ENCODE assay signal across 17 cellular contexts in the genomic region with DNA sequence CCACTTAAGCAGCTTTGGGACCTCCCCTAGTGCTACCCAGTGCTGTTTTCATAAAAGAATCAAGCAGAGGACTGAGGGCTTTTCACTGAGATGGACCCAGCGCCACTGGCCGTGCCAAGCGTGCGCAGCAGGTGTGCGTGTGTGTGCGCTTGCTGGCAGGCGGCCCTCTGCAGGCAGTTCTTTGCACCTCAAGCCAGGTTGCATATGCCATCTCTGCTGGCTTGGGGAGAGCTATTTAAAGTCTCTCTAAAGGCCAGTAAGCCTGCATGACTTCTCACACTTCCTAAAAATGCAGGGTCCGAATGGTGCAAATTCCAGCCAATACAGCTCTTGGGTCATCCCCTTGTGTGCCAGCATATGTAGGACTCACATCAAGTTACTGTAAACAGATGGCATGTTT.
DNase-seq lines count a peak whose midpoint lies in the region; TF ChIP-seq lines count a peak whose summit lies in the region.
"Had no signal": no experiment of that assay in that cellular context is flagged by ENCODE, and none has a peak within 500 bp of the region (broad histone marks: within the 10 kb centered on the region; RNA-seq: fewer than 3 reads in every experiment).

No MANE protein-coding gene starts in this region.

- peaks cover 0 to 14% (median 4%) of the 10 kb centered on the region in 3 donors for H3K27me3 Mint-ChIP-seq in CD14-positive monocyte (ENCODE audit: low read depth in 3 of 3)

- intact Hi-C loops in tibial artery (cut with DNase I; ENCODE audit: low total_unique reads) (loop anchor here (10.0 kb wide), 1 partner anchor 397 kb away; no protein-coding TSS in a partner anchor), CD14-positive monocyte (cut with micrococcal nuclease) (loop anchor here (5.0 to 10.0 kb wide), 3 partner anchors 257 to 495 kb away; a partner anchor contains a TSS)

- DNase-seq in NCI-H748 (lab: John Stamatoyannopoulos, UW; ENCODE audit: unreplicated experiment) (peak; percentile 49), NCI-H748 treated with DMSO at 0.1 percent for 48 hours (lab: John Stamatoyannopoulos, UW) (no peak), WERI-Rb-1 (peak; percentile 57), kidney tubule cell (ENCODE audit: low spot score) (peak; percentile 33), tibial artery (no peak), DMS114 treated with DMSO at 0.1 percent for 48 hours (lab: John Stamatoyannopoulos, UW; ENCODE audit: unreplicated experiment) (no peak), CD14-positive monocyte (ENCODE audit: low spot score) (no peak), medulla oblongata (ENCODE audit: extremely low spot score) (no peak)
- DNase-seq: ACHN; hippocampal formation; posterior cingulate gyrus; SIG-M5; stimulated activated CD8-positive, alpha-beta memory T cell treated with anti-CD3 and anti-CD28 coated beads, Interleukin-4, amount 100 ng/mL, for 48 hours; upper lobe of right lung had no signal

- H3K27ac ChIP-seq in WERI-Rb-1 (no peak overlapping the region; the same call in 1 of the 2 replicates), tibial artery (peak overlapping the region; percentile 63 to 65)
- H3K27ac ChIP-seq: upper lobe of right lung had no signal

- no peaks in the 10 kb centered on the region for H3K27me3 ChIP-seq in WERI-Rb-1 (ENCODE audit: insufficient read depth, low read depth, severe bottlenecking)
- H3K27me3 ChIP-seq in tibial artery: no peaks in the 10 kb centered on the region
- H3K27me3 ChIP-seq: upper lobe of right lung had no signal

- peak; percentile 68 for TF ChIP-seq CTCF in WERI-Rb-1 (IDR thresholded peaks at IDR 0.05; ENCODE audit: low read depth, low read length)
- no peak for TF ChIP-seq CTCF in tibial artery (IDR thresholded peaks at IDR 0.05)
- no peak for TF ChIP-seq CTCF in CD14-positive monocyte (IDR thresholded peaks at IDR 0.05)

- no peaks in the 10 kb centered on the region for H3K36me3 Mint-ChIP-seq in CD14-positive monocyte
- H3K36me3 Mint-ChIP-seq: activated naive CD4-positive, alpha-beta T cell treated with anti-CD3 and anti-CD28 coated beads, Interleukin-2, amount 50 U/mL, for 24 hours; mesothelial cell of epicardium had no signal

- H3K4me3 ChIP-seq in WERI-Rb-1 (ENCODE audit: low read depth, low read length) (peak overlapping the region; percentile 30), tibial artery (no peak overlapping the region)
- H3K4me3 ChIP-seq: upper lobe of right lung had no signal

- no peaks in the 10 kb centered on the region for H3K9me3 Mint-ChIP-seq in CD14-positive monocyte
- H3K9me3 Mint-ChIP-seq: activated naive CD4-positive, alpha-beta T cell treated with anti-CD3 and anti-CD28 coated beads, Interleukin-2, amount 50 U/mL, for 24 hours; central memory CD8-positive, alpha-beta T cell; mesothelial cell of epicardium had no signal

- no peak overlapping the region for H3K27ac Mint-ChIP-seq in CD14-positive monocyte
- H3K27ac Mint-ChIP-seq: activated naive CD4-positive, alpha-beta T cell treated with anti-CD3 and anti-CD28 coated beads, Interleukin-2, amount 50 U/mL, for 24 hours; mesothelial cell of epicardium had no signal

- no peak overlapping the region for H3K4me3 Mint-ChIP-seq in CD14-positive monocyte
- H3K4me3 Mint-ChIP-seq: activated naive CD4-positive, alpha-beta T cell treated with anti-CD3 and anti-CD28 coated beads, Interleukin-2, amount 50 U/mL, for 24 hours; central memory CD8-positive, alpha-beta T cell; mesothelial cell of epicardium had no signal

- H3K9me3 ChIP-seq in WERI-Rb-1 (ENCODE audit: severe bottlenecking) (no peaks in the 10 kb centered on the region), tibial artery (no peaks in the 10 kb centered on the region)
- H3K9me3 ChIP-seq: upper lobe of right lung had no signal

- H3K4me1 ChIP-seq in tibial artery: peaks cover 0 to 33% (median 19%) of the 10 kb centered on the region in 4 donors

- no peaks in the 10 kb centered on the region for H3K36me3 ChIP-seq in WERI-Rb-1
- no peaks in the 10 kb centered on the region for H3K36me3 ChIP-seq in tibial artery
- H3K36me3 ChIP-seq: upper lobe of right lung had no signal

- H3K4me1 Mint-ChIP-seq in CD14-positive monocyte: no peaks in the 10 kb centered on the region
- H3K4me1 Mint-ChIP-seq: activated naive CD4-positive, alpha-beta T cell treated with anti-CD3 and anti-CD28 coated beads, Interleukin-2, amount 50 U/mL, for 24 hours; central memory CD8-positive, alpha-beta T cell had no signal

Comparison
In these comparisons a context has a peak if more than half of its experiments do, and no peak if none do; other contexts are left out.
1. DNase-seq: peak in NCI-H748 (single experiment), WERI-Rb-1 (single experiment) and kidney tubule cell (single experiment); none in NCI-H748 treated with DMSO at 0.1 percent for 48 hours (single experiment), tibial artery (0 of 2), DMS114 treated with DMSO at 0.1 percent for 48 hours (single experiment), CD14-positive monocyte (single experiment) and medulla oblongata (single experiment).